Comparison of ENCODE assay signal across 8 cellular contexts in genomic region chr19:53537126-53537522, GRCh38. TPM values are rescaled to one million over a fixed set of nuclear protein-coding genes. Genes with fewer than 3 reads are reported as not detected.
DNase-seq lines count a peak whose midpoint lies in the region; ATAC-seq and TF ChIP-seq lines count a peak whose summit lies in the region.

No MANE protein-coding gene starts in this region.

- TF ChIP-seq CTCF in GM12865 (IDR thresholded peaks at IDR 0.05; ENCODE audit: insufficient read depth, low read depth, low read length, missing control alignments) (no peak), LNCaP clone FGC (IDR thresholded peaks at IDR 0.05; ENCODE audit: control insufficient read depth, extremely low read depth, insufficient read depth) (no peak), neural progenitor cell (IDR thresholded peaks at IDR 0.05) (no peak), GM13977 (IDR thresholded peaks at IDR 0.05; ENCODE audit: extremely low read depth, insufficient read depth, missing control alignments) (no peak)

- no peaks in the 10 kb centered on the region for H3K27me3 ChIP-seq in ectodermal cell (ENCODE audit: control insufficient read depth, insufficient read depth, low read length, poor library complexity, severe bottlenecking)
- H3K27me3 ChIP-seq in neural progenitor cell = no peaks in the 10 kb centered on the region
- H3K27me3 ChIP-seq in HAP-1 (ENCODE audit: low read depth) = no peaks in the 10 kb centered on the region

- no peaks in the 10 kb centered on the region for H3K9me3 ChIP-seq in ectodermal cell (ENCODE audit: control insufficient read depth, low read length)
- H3K9me3 ChIP-seq in neural progenitor cell (ENCODE audit: low read depth) = no peaks in the 10 kb centered on the region
- H3K9me3 ChIP-seq in HAP-1 = no peaks in the 10 kb centered on the region

- WGBS in ectodermal cell, 2 experiments = 80% methylated on average over 12 of the region's 12 CpGs

- H3K4me3 Mint-ChIP-seq in neural progenitor cell = peak overlapping the region; percentile 93

- H3K79me2 ChIP-seq in neural progenitor cell (ENCODE audit: low read depth) = peaks cover 3% of the 10 kb centered on the region

- no peaks in the 10 kb centered on the region for H3K4me1 Mint-ChIP-seq in neural progenitor cell

- H3K4me1 ChIP-seq in ectodermal cell (ENCODE audit: control insufficient read depth, insufficient read depth, low read length) = no peaks in the 10 kb centered on the region
- H3K4me1 ChIP-seq in neural progenitor cell = no peaks in the 10 kb centered on the region
- H3K4me1 ChIP-seq in HAP-1 = no peaks in the 10 kb centered on the region

- H3K4me3 ChIP-seq in GM12865 (ENCODE audit: low read depth, low read length) (peak overlapping the region; percentile 67), LNCaP clone FGC (ENCODE audit: low read depth, low read length) (peak overlapping the region; percentile 78), ectodermal cell (ENCODE audit: insufficient read depth, low read depth, low read length) (peak overlapping the region; percentile 70), neural progenitor cell (peak overlapping the region; percentile 68), HAP-1 (no peak overlapping the region)

- H3K4me2 ChIP-seq in neural progenitor cell = peak overlapping the region; percentile 80

- DNase-seq in GM12865 (ENCODE audit: low read depth) = no peak
- no peak for DNase-seq in LNCaP clone FGC (ENCODE audit: low read depth)
- no peak for DNase-seq in neural progenitor cell (ENCODE audit: low spot score)
- DNase-seq in UCSD-AML1 (lab: John Stamatoyannopoulos, UW; ENCODE audit: unreplicated experiment) = no peak
- DNase-seq in GM13977 (ENCODE audit: low spot score) = no peak
- DNase-seq in HAP-1 (ENCODE audit: low spot score in 2 of 2) = no peak

- ATAC-seq in HG02571 (IDR thresholded peaks at IDR 0.05; ENCODE audit: unreplicated experiment) = no peak

- no peak overlapping the region for H3K27ac Mint-ChIP-seq in neural progenitor cell

- no peaks in the 10 kb centered on the region for H3K36me3 ChIP-seq in ectodermal cell (ENCODE audit: control insufficient read depth, insufficient read depth, low read length)
- peaks cover 4% of the 10 kb centered on the region for H3K36me3 ChIP-seq in neural progenitor cell
- peaks cover 4% of the 10 kb centered on the region; the same call in 1 of the 2 replicates for H3K36me3 ChIP-seq in HAP-1 (replicated peaks)

- H4K20me1 ChIP-seq in neural progenitor cell (ENCODE audit: low read depth) = no peaks in the 10 kb centered on the region

- no peak overlapping the region for H3K9ac ChIP-seq in neural progenitor cell

- H2AFZ ChIP-seq in neural progenitor cell (replicated peaks) = peak overlapping the region; percentile 98

- peaks cover 3% of the 10 kb centered on the region for H3K36me3 Mint-ChIP-seq in neural progenitor cell

- H3K27ac ChIP-seq in ectodermal cell (ENCODE audit: insufficient read depth, low read depth, low read length, poor library complexity, severe bottlenecking) (no peak overlapping the region), neural progenitor cell (no peak overlapping the region)

- in situ Hi-C loops in GM13977 (cut with MboI; ENCODE audit: low pct_unique_long_range_greater_than_20kb, low sequenced_read_pairs, unreplicated experiment) (no loop called here), HAP-1 (cut with MboI; ENCODE audit: low sequenced_read_pairs) (no loop called here)

- peaks cover 7% of the 10 kb centered on the region for H3F3A ChIP-seq in neural progenitor cell (ENCODE audit: low read depth)

- H3K9me3 Mint-ChIP-seq in neural progenitor cell = no peaks in the 10 kb centered on the region

- H3K27me3 Mint-ChIP-seq in neural progenitor cell (ENCODE audit: insufficient read depth, low read depth) = peaks cover 5% of the 10 kb centered on the region

RNA-seq across cellular contexts. Expression of gene ZNF331, which starts 0.8 kb away (rescaled TPM):
- polyA plus RNA-seq in ectodermal cell (2013, experiment 1 of 4) = 38.3 TPM
- 39.4 TPM for polyA plus RNA-seq in ectodermal cell (2013, experiment 2 of 4)
- 33.4 TPM for polyA plus RNA-seq in ectodermal cell (2013, experiment 3 of 4)
- 35.5 TPM for polyA plus RNA-seq in ectodermal cell (2013, experiment 4 of 4)
- 44.2 and 68.5 TPM in 2 replicates for total RNA-seq in neural progenitor cell (ENCODE audit: low replicate concordance)
